18 cellular contexts compared by ENCODE assay signal in genomic region chr12:47763481-47764344, GRCh38. TPM values are rescaled to one million over a fixed set of nuclear protein-coding genes. Genes with fewer than 3 reads are reported as not detected.
DNase-seq lines count a peak whose midpoint lies in the region; ATAC-seq and TF ChIP-seq lines count a peak whose summit lies in the region.
"Had no signal": no experiment of that assay in that cellular context is flagged by ENCODE, and none has a peak within 500 bp of the region (broad histone marks: within the 10 kb centered on the region; RNA-seq: fewer than 3 reads in every experiment).

No MANE protein-coding gene starts in this region.

- BruUV-seq in mammary epithelial cell (replicated peaks; lab: Mats Ljungman, UMichigan), result no TSS peak

- in situ Hi-C loops in mammary epithelial cell (cut with MboI; ENCODE audit: low sequenced_read_pairs in 2 of 2), result no loop called here

- WGBS in mammary epithelial cell (ENCODE audit: low coverage, missing lambda C conversion rate), result 43% methylated on average over 8 of the region's 8 CpGs

- H3K4me2 ChIP-seq in DOHH2 (ENCODE audit: low read length) (peak overlapping the region; percentile 17; the same call in 1 of the 2 replicates), mammary epithelial cell (ENCODE audit: insufficient read depth, low read depth, low read length) (peak overlapping the region; percentile 42)

- H3K4me1 ChIP-seq in DOHH2 (ENCODE audit: control insufficient read depth, low read length) (peaks cover 28% of the 10 kb centered on the region), mammary epithelial cell (ENCODE audit: insufficient read depth, low read length) (peaks cover 50% of the 10 kb centered on the region)
- H3K4me1 ChIP-seq: uterus had no signal

- TF ChIP-seq CTCF in DOHH2 (IDR thresholded peaks at IDR 0.05; ENCODE audit: low read depth, low read length, poor library complexity, severe bottlenecking) (no peak), mammary epithelial cell (conservative IDR thresholded peaks at IDR 0.05 in 1 of 2, IDR thresholded peaks at IDR 0.05 in 1 of 2; ENCODE audit: extremely low read depth in 1 of 2, insufficient read depth in 1 of 2, low read depth in 1 of 2, low read length in 2 of 2) (no peak)

- dilution Hi-C loops in mammary epithelial cell (cut with HindIII; ENCODE audit: low sequenced_read_pairs), result no loop called here

- peaks cover 15 to 19% (median 17%) of the 10 kb centered on the region in 3 donors for H3K4me1 Mint-ChIP-seq in naive B cell
- H3K4me1 Mint-ChIP-seq: endodermal cell had no signal

- no peak overlapping the region for H3K4me3 ChIP-seq in DOHH2 (ENCODE audit: low read length)
- H3K4me3 ChIP-seq in mammary epithelial cell (replicated peaks in 1 of 3; ENCODE audit: insufficient read depth in 1 of 3, low read depth in 2 of 3, low read length in 3 of 3), result no peak overlapping the region
- H3K4me3 ChIP-seq: ovary, skin epidermis, uterus had no signal

- H3K27ac ChIP-seq in DOHH2 (ENCODE audit: low read depth, low read length) (no peak overlapping the region), mammary epithelial cell (ENCODE audit: insufficient read depth, low read depth, low read length) (no peak overlapping the region)
- H3K27ac ChIP-seq: uterus had no signal

- H3K9me3 ChIP-seq in DOHH2 (ENCODE audit: control insufficient read depth, insufficient read depth, low read length) (no peaks in the 10 kb centered on the region), mammary epithelial cell (replicated peaks; ENCODE audit: insufficient read depth, low read length) (no peaks in the 10 kb centered on the region)
- H3K9me3 ChIP-seq: ovary, uterus had no signal

- no peaks in the 10 kb centered on the region for H3K9me3 Mint-ChIP-seq in naive B cell
- H3K9me3 Mint-ChIP-seq: endodermal cell had no signal

- H3K27me3 ChIP-seq in DOHH2 (ENCODE audit: control insufficient read depth, low read length) (peaks cover 10% of the 10 kb centered on the region), mammary epithelial cell (ENCODE audit: insufficient read depth, low read length) (no peaks in the 10 kb centered on the region)
- H3K27me3 ChIP-seq: ovary, uterus had no signal

- H3K36me3 ChIP-seq in DOHH2 (ENCODE audit: control insufficient read depth, low read length) (no peaks in the 10 kb centered on the region), mammary epithelial cell (ENCODE audit: insufficient read depth, low read length) (no peaks in the 10 kb centered on the region)
- H3K36me3 ChIP-seq: ovary, uterus had no signal

- H3K79me2 ChIP-seq in DOHH2 (ENCODE audit: control insufficient read depth, low read length) (no peaks in the 10 kb centered on the region), mammary epithelial cell (ENCODE audit: insufficient read depth, low read length) (no peaks in the 10 kb centered on the region)

- H3K27me3 Mint-ChIP-seq in naive B cell, result no peaks in the 10 kb centered on the region

- peak; percentile 13 for ATAC-seq in naive B cell (ENCODE audit: low read depth in 2 of 2)
- no peak for ATAC-seq in GM19455 (IDR thresholded peaks at IDR 0.05; ENCODE audit: unreplicated experiment)
- ATAC-seq: activated CD8-positive, alpha-beta memory T cell treated with anti-CD3 and anti-CD28 coated beads, Interleukin-2, amount 10 ng/mL, durations not matched to agents 7 days and 5 days; stimulated activated naive CD8-positive, alpha-beta T cell treated with anti-CD3 and anti-CD28 coated beads, Interleukin-15, Interleukin-2, amounts not matched to agents 100 U/mL and 50 U/mL, for 24 hours had no signal

- H3K9ac ChIP-seq in mammary epithelial cell (ENCODE audit: insufficient read depth, low read length), result no peak overlapping the region

- DNase-seq in M059J (ENCODE audit: low read depth) (peak; percentile 46), mammary epithelial cell (no peak), naive B cell (no peak), T-helper 9 cell (no peak), NCI-H1930 (lab: John Stamatoyannopoulos, UW) (no peak)
- no peak for DNase-seq in effector CD4-positive, alpha-beta T cell
- DNase-seq: activated CD8-positive, alpha-beta memory T cell treated with anti-CD3 and anti-CD28 coated beads, Interleukin-2, amount 10 ng/mL, durations not matched to agents 7 days and 5 days; AML-193; endodermal cell; GOT3; NCI-H1417 treated with DMSO at 0.1 percent for 48 hours; ovary; stimulated activated naive CD8-positive, alpha-beta T cell treated with anti-CD3 and anti-CD28 coated beads, Interleukin-15, Interleukin-2, amounts not matched to agents 100 U/mL and 50 U/mL, for 24 hours; SW 1271; uterus had no signal

- H3K4me3 Mint-ChIP-seq in naive B cell, result peak overlapping the region in 1 of 8 donors; percentile 38
- H3K4me3 Mint-ChIP-seq: activated CD8-positive, alpha-beta memory T cell treated with anti-CD3 and anti-CD28 coated beads, Interleukin-2, amount 10 ng/mL, durations not matched to agents 7 days and 5 days; endodermal cell had no signal

- peak overlapping the region in 2 of 6 donors; percentile 12 to 75 for H3K27ac Mint-ChIP-seq in naive B cell
- H3K27ac Mint-ChIP-seq: activated CD8-positive, alpha-beta memory T cell treated with anti-CD3 and anti-CD28 coated beads, Interleukin-2, amount 10 ng/mL, durations not matched to agents 7 days and 5 days; endodermal cell had no signal

- H3K36me3 Mint-ChIP-seq in naive B cell, result no peaks in the 10 kb centered on the region
- H3K36me3 Mint-ChIP-seq: activated CD8-positive, alpha-beta memory T cell treated with anti-CD3 and anti-CD28 coated beads, Interleukin-2, amount 10 ng/mL, durations not matched to agents 7 days and 5 days had no signal

- CTCF ChIA-PET in mammary epithelial cell (lab: Charles Lee; ENCODE audit: low non-redundant PET), result interaction anchor here (0.6 to 0.8 kb wide), 2 partner anchors 20 to 75 kb away, joined by 3 to 4 read pairs; no protein-coding TSS in a partner anchor

- no peaks in the 10 kb centered on the region for H3F3A ChIP-seq in DOHH2 (ENCODE audit: control insufficient read depth, insufficient read depth)

- intact Hi-C loops in mammary epithelial cell (cut with micrococcal nuclease), result no loop called here

- H4K20me1 ChIP-seq in DOHH2 (ENCODE audit: control insufficient read depth, insufficient read depth, low read depth, low read length), result no peaks in the 10 kb centered on the region
- no peaks in the 10 kb centered on the region for H4K20me1 ChIP-seq in mammary epithelial cell (ENCODE audit: insufficient read depth, low read length)

- H3K9me2 ChIP-seq in DOHH2 (replicated peaks; ENCODE audit: control insufficient read depth, low read length), result no peaks in the 10 kb centered on the region

- no peak overlapping the region for H2AFZ ChIP-seq in mammary epithelial cell (ENCODE audit: low read depth, low read length)

RNA-seq across cellular contexts. Expression of gene RAPGEF3, which starts 5.0 kb away (rescaled TPM):
- 1.2 and 2.6 TPM in 2 replicates for total RNA-seq in M059J (2014; rRNA removed; shearing (Covaris generic))
- 10 to 100 TPM in 1 of 2 donors, 1 to 10 TPM in 1; 9.7 to 41.0 TPM for total RNA-seq in mammary epithelial cell
- polyA plus RNA-seq in mammary epithelial cell (6.2 TPM), naive B cell (ENCODE audit: low read depth in 6 of 6) (1 to 10 TPM in 2 of 6 donors, under 1 TPM in 3, not detected in 1; 0.39 to 2.6 (median 0.52) TPM)
- 10.0 TPM for polyA minus RNA-seq in mammary epithelial cell

RNA-seq across cellular contexts. Expression of gene SLC48A1, which starts 9.3 kb away (rescaled TPM):
- total RNA-seq in M059J (2014; rRNA removed; shearing (Covaris generic)), result 12.8 and 12.9 TPM in 2 replicates
- total RNA-seq in mammary epithelial cell, result 10 to 100 TPM; 22.0 to 29.3 TPM
- polyA plus RNA-seq in mammary epithelial cell (11.8 TPM), naive B cell (ENCODE audit: low read depth in 6 of 6) (10 to 100 TPM; 12.2 to 18.3 (median 13.9) TPM)
- 22.0 TPM for polyA minus RNA-seq in mammary epithelial cell

RNA-seq across cellular contexts. Expression of gene ENDOU, which starts 38.4 kb away (rescaled TPM):
- total RNA-seq in M059J (2014; rRNA removed; shearing (Covaris generic)), result not detected in 2 replicates
- total RNA-seq in mammary epithelial cell, result not detected
- polyA plus RNA-seq in mammary epithelial cell (not detected), naive B cell (ENCODE audit: low read depth in 6 of 6) (under 1 TPM in 1 of 6 donors, not detected in 5; 0.21 TPM)
- not detected for polyA minus RNA-seq in mammary epithelial cell
- total RNA-seq: activated CD8-positive, alpha-beta memory T cell treated with anti-CD3 and anti-CD28 coated beads, Interleukin-2, amount 10 ng/mL, durations not matched to agents 7 days and 5 days; endodermal cell had no signal

RNA-seq across cellular contexts. Expression of gene HDAC7, which starts 56.0 kb away (rescaled TPM):
- 22.8 and 26.1 TPM in 2 replicates for total RNA-seq in M059J (2014; rRNA removed; shearing (Covaris generic))
- total RNA-seq in mammary epithelial cell, result 10 to 100 TPM; 17.7 to 72.1 TPM
- polyA plus RNA-seq in mammary epithelial cell, result 30.5 TPM
- 96.1 TPM for polyA minus RNA-seq in mammary epithelial cell
- polyA plus RNA-seq in naive B cell (ENCODE audit: low read depth in 6 of 6), result 10 to 100 TPM in 1 of 6 donors, 1 to 10 TPM in 5; 4.5 to 17.1 (median 7.0) TPM

RNA-seq across cellular contexts. Expression of gene RPAP3, which starts 57.9 kb away (rescaled TPM):
- 26.0 and 40.3 TPM in 2 replicates for total RNA-seq in M059J (2014; rRNA removed; shearing (Covaris generic))
- total RNA-seq in mammary epithelial cell, result 10 to 100 TPM; 14.8 to 32.7 TPM
- polyA plus RNA-seq in mammary epithelial cell (10.7 TPM), naive B cell (ENCODE audit: low read depth in 6 of 6) (10 to 100 TPM; 47.8 to 69.5 (median 56.0) TPM)
- 3.8 TPM for polyA minus RNA-seq in mammary epithelial cell
